Comparison of ENCODE assay signal across 7 cellular contexts in the genomic region with DNA sequence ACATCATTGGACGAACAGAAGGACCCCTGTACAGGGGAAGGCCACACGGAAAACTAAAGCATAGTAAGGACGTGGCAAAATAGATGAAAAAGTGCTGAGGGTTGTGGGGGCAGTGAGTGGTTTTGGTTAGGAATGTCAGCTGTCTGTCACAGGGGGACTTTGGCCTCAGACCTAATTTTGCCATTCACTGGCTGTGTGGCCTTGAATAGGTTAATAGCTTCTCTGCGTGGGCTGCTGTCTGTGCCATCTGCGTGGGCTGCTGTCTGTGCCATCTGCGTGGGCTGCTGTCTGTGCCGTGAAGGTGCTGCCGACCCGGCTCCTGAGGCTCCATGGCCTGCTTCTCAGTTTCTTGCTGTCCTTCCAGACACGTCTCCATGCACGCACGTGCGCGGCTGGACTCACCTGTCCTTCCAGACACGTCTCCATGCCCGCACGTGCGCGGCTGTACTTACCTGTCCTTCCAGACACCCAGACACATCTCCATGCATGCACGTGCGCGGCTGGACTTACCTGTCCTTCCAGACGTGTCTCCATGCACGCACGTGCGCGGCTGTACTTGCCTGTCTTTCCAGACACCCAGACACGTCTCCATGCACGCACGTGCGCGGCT. TPM values are rescaled to one million over a fixed set of nuclear protein-coding genes. Genes with fewer than 3 reads are reported as not detected.
DNase-seq lines count a peak whose midpoint lies in the region; ATAC-seq and TF ChIP-seq lines count a peak whose summit lies in the region.
"Not testable (repeated sequence)": the region's sequence is repeated elsewhere in the genome, so short reads cannot be mapped to it uniquely, and the experiment has no call there.

No MANE protein-coding gene starts in this region.

- POLR2A ChIA-PET in WTC11 (lab: Charles Lee) = not testable (repeated sequence)

- H3K4me1 Mint-ChIP-seq in WTC11; activated T-helper 17 cell treated with anti-CD3 and anti-CD28 coated beads, Interleukin-2, amount 50 U/mL, for 72 hours; chondrocyte (ENCODE audit: low read depth): not testable (repeated sequence)

- CTCF ChIA-PET in WTC11 (lab: Charles Lee) = not testable (repeated sequence)

- not testable (repeated sequence) for H3K27ac ChIP-seq in testis

- H3K9me3 Mint-ChIP-seq in WTC11; activated T-helper 17 cell treated with anti-CD3 and anti-CD28 coated beads, Interleukin-2, amount 50 U/mL, for 72 hours; chondrocyte (ENCODE audit: low read depth): not testable (repeated sequence)

- not testable (repeated sequence) for H3K9me3 ChIP-seq in testis

- not testable (repeated sequence) for H3K27me3 ChIP-seq in testis

- not testable (repeated sequence) for H3K4me3 Mint-ChIP-seq in WTC11; activated T-helper 17 cell treated with anti-CD3 and anti-CD28 coated beads, Interleukin-2, amount 50 U/mL, for 72 hours; chondrocyte (ENCODE audit: unreplicated experiment)

- intact Hi-C loops in sciatic nerve (cut with DNase I); testis (cut with DNase I; ENCODE audit: low total_unique reads): not testable (repeated sequence)

- ATAC-seq in WTC11; activated T-helper 17 cell treated with anti-CD3 and anti-CD28 coated beads, Interleukin-2, amount 50 U/mL, for 72 hours (replicated peaks); sciatic nerve: not testable (repeated sequence)

- not testable (repeated sequence) for TF ChIP-seq CTCF in WTC11 (IDR thresholded peaks at IDR 0.05); chondrocyte (IDR thresholded peaks at IDR 0.05); testis (IDR thresholded peaks at IDR 0.05)

- H3K4me1 ChIP-seq in testis = not testable (repeated sequence)

- WGBS in testis, 2 donors = 89 to 90% methylated on average over 32 of the region's 32 CpGs

- not testable (repeated sequence) for H3K27me3 Mint-ChIP-seq in WTC11 (ENCODE audit: low read depth); activated T-helper 17 cell treated with anti-CD3 and anti-CD28 coated beads, Interleukin-2, amount 50 U/mL, for 72 hours; chondrocyte (ENCODE audit: low read depth)

- peak overlapping the region; percentile 70 for H3K27ac Mint-ChIP-seq in WTC11
- peak overlapping the region; percentile 35 for H3K27ac Mint-ChIP-seq in activated T-helper 17 cell treated with anti-CD3 and anti-CD28 coated beads, Interleukin-2, amount 50 U/mL, for 72 hours
- not testable (repeated sequence) for H3K27ac Mint-ChIP-seq in chondrocyte (ENCODE audit: unreplicated experiment)

- not testable (repeated sequence) for H3K4me3 ChIP-seq in testis

- not testable (repeated sequence) for H3K36me3 ChIP-seq in testis (ENCODE audit: low read depth, missing control alignments)

- not testable (repeated sequence) for TF ChIP-seq POLR2A in testis (IDR thresholded peaks at IDR 0.05)

- peaks cover 16% of the 10 kb centered on the region for H3K36me3 Mint-ChIP-seq in WTC11
- peaks cover 37% of the 10 kb centered on the region for H3K36me3 Mint-ChIP-seq in activated T-helper 17 cell treated with anti-CD3 and anti-CD28 coated beads, Interleukin-2, amount 50 U/mL, for 72 hours (ENCODE audit: low read depth)
- H3K36me3 Mint-ChIP-seq in chondrocyte (ENCODE audit: low read depth) = not testable (repeated sequence)

- DNase-seq in WTC11 (ENCODE audit: low spot score) = not testable (repeated sequence)
- DNase-seq in chondrocyte (ENCODE audit: low spot score) (peak; percentile 80), islet precursor cell (peak; percentile 25), myocyte (ENCODE audit: low read depth) (peak; percentile 27), sciatic nerve (ENCODE audit: low spot score) (peak; percentile 41), testis (peak; percentile 6)

RNA-seq across cellular contexts. Expression of a gene that starts 47.1 kb away (rescaled TPM):
- 29.1 to 34.5 TPM (median 33.3 TPM) in 3 replicates for total RNA-seq in WTC11 (2021)
- 10 to 100 TPM; 46.4 to 85.9 TPM for total RNA-seq in activated T-helper 17 cell treated with anti-CD3 and anti-CD28 coated beads, Interleukin-2, amount 50 U/mL, for 72 hours
- 15.0 to 19.3 TPM (median 16.7 TPM) in 3 replicates for total RNA-seq in chondrocyte
- 16.5 and 19.7 TPM in 2 replicates for total RNA-seq in myocyte
- polyA plus RNA-seq in myocyte (2012) = 14.2 TPM
- 32.3 TPM for total RNA-seq in sciatic nerve
- 10 to 100 TPM; 55.9 to 60.2 TPM for total RNA-seq in testis
- 25.3 TPM for polyA plus RNA-seq in testis (ENCODE audit: insufficient read depth, low read depth, low replicate concordance)
